ENCODE assay signal across 1 cellular context in the genomic region with DNA sequence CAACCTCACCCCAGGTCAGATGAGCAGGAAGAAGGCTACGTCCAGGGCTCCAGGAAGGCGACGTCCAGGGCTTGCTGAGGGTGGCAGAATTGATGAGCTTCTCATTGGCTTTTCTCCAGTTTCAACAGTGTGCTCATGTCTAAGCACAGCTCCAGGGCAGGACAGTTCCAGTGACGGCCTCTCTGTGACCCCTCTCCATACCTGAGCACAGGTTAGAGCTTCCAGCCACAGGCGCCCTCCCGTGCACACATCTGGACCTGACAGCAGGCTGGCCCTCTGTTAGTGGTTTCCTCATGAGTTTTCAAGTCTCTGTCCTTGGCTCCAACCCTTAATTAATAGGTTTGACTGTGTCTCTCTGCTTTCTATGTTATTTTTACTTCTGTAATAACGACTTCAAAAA.
TF ChIP-seq lines count a peak whose summit lies in the region.

No MANE protein-coding gene starts in this region.

TF ChIP-seq in H1, 55 proteins besides CTCF, POLR2A, EP300 and RAD21:
- TF ChIP-seq GTF2F1 (IDR thresholded peaks at IDR 0.05; ENCODE audit: borderline replicate concordance, low read depth, low read length) (no peak), JUN (IDR thresholded peaks at IDR 0.05; ENCODE audit: low read depth, low read length) (no peak), SIN3A (conservative IDR thresholded peaks at IDR 0.05 in 1 of 2, IDR thresholded peaks at IDR 0.05 in 1 of 2; ENCODE audit: low read depth in 1 of 2, low read length in 2 of 2) (no peak), SP4 (IDR thresholded peaks at IDR 0.05; ENCODE audit: low read length) (no peak), POLR2AphosphoS5 (IDR thresholded peaks at IDR 0.05; ENCODE audit: low read depth, low read length) (no peak), CHD2 (IDR thresholded peaks at IDR 0.05; ENCODE audit: low read length) (no peak), CREB1 (IDR thresholded peaks at IDR 0.05) (no peak), RXRA (IDR thresholded peaks at IDR 0.05; ENCODE audit: insufficient read depth, low read depth, low read length) (no peak), SRF (IDR thresholded peaks at IDR 0.05; ENCODE audit: low read depth, low read length) (no peak), SP1 (IDR thresholded peaks at IDR 0.05; ENCODE audit: low read depth, low read length) (no peak), EZH2 (IDR thresholded peaks at IDR 0.05; ENCODE audit: low read depth, low read length, severe bottlenecking) (no peak), KDM5A (IDR thresholded peaks at IDR 0.05; ENCODE audit: low read length) (no peak), YY1 (IDR thresholded peaks at IDR 0.05; ENCODE audit: low read depth, low read length) (no peak), CTBP2 (IDR thresholded peaks at IDR 0.05; ENCODE audit: borderline replicate concordance, insufficient read depth, insufficient read length, low read length) (no peak)
- TF ChIP-seq, protein P1, sequence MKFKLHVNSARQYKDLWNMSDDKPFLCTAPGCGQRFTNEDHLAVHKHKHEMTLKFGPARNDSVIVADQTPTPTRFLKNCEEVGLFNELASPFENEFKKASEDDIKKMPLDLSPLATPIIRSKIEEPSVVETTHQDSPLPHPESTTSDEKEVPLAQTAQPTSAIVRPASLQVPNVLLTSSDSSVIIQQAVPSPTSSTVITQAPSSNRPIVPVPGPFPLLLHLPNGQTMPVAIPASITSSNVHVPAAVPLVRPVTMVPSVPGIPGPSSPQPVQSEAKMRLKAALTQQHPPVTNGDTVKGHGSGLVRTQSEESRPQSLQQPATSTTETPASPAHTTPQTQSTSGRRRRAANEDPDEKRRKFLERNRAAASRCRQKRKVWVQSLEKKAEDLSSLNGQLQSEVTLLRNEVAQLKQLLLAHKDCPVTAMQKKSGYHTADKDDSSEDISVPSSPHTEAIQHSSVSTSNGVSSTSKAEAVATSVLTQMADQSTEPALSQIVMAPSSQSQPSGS (IDR thresholded peaks at IDR 0.05; ENCODE audit: low read length): no peak
